8 cellular contexts compared by ENCODE assay signal in the genomic region with DNA sequence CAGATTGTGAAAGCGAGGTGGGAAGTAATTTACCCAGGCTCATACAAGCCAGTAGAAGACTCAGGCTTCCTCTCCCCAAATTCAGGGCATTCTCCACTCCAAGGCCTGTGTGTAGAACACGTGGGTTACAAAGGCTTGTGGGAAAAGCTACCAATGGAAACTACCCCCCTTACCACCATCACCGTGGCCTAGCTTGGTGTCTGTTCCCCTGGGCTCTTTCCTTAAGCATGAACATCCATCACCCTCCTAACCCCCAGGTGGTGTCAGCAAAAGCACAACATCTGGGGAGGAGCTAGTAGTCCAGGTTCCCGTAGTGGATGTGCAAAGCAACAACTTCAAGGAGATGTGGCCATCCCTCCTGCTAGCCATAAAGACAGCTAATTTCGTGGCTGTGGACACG. TPM values are rescaled to one million over a fixed set of nuclear protein-coding genes. Genes with fewer than 3 reads are reported as not detected.
DNase-seq lines count a peak whose midpoint lies in the region; ATAC-seq and TF ChIP-seq lines count a peak whose summit lies in the region.

No MANE protein-coding gene starts in this region.

- WGBS in right lobe of liver (ENCODE audit: insufficient coverage, low coverage, low lambda C conversion rate, missing lambda C conversion rate) = 29% methylated on average over 4 of the region's 6 CpGs
- WGBS in thyroid gland, 2 donors = 29 to 33% methylated on average over 6 of the region's 6 CpGs

- H3K4me3 ChIP-seq in LNCaP clone FGC (ENCODE audit: low read depth, low read length) = peak overlapping the region; percentile 87
- H3K4me3 ChIP-seq in ascending aorta = peak overlapping the region; percentile 84 to 87
- peak overlapping the region; percentile 71 to 94 (median 82) for H3K4me3 ChIP-seq in right lobe of liver
- peak overlapping the region; percentile 63 to 78 (median 74) for H3K4me3 ChIP-seq in thyroid gland (replicated peaks in 1 of 3)

- peaks cover 11 to 19% of the 10 kb centered on the region in 2 donors for H3K4me1 ChIP-seq in ascending aorta
- H3K4me1 ChIP-seq in right lobe of liver = peaks cover 0 to 18% (median 7%) of the 10 kb centered on the region in 4 donors
- H3K4me1 ChIP-seq in thyroid gland = peaks cover 18 to 23% of the 10 kb centered on the region in 2 donors

- ATAC-seq in right lobe of liver (no peak), HG03354 (IDR thresholded peaks at IDR 0.05; ENCODE audit: poor library complexity, severe bottlenecking, unreplicated experiment) (no peak), HG03045 (IDR thresholded peaks at IDR 0.05; ENCODE audit: unreplicated experiment) (no peak)

- peaks cover 34% of the 10 kb centered on the region in 2 donors for H3K36me3 ChIP-seq in ascending aorta
- H3K36me3 ChIP-seq in right lobe of liver = peaks cover 0 to 37% (median 15%) of the 10 kb centered on the region in 4 donors
- peaks cover 24 to 28% of the 10 kb centered on the region in 2 donors for H3K36me3 ChIP-seq in thyroid gland

- no peaks in the 10 kb centered on the region for H3K27me3 ChIP-seq in ascending aorta
- H3K27me3 ChIP-seq in right lobe of liver = no peaks in the 10 kb centered on the region
- no peaks in the 10 kb centered on the region for H3K27me3 ChIP-seq in thyroid gland

- H3K27ac ChIP-seq in ascending aorta = peak overlapping the region; percentile 98
- peak overlapping the region; percentile 86 to 93 (median 89) for H3K27ac ChIP-seq in right lobe of liver
- peak overlapping the region in 2 of 3 donors; percentile 93 to 94 for H3K27ac ChIP-seq in thyroid gland

- no peak for TF ChIP-seq CTCF in LNCaP clone FGC (IDR thresholded peaks at IDR 0.05; ENCODE audit: control insufficient read depth, extremely low read depth, insufficient read depth)
- no peak for TF ChIP-seq CTCF in ascending aorta (IDR thresholded peaks at IDR 0.05)
- no peak for TF ChIP-seq CTCF in right lobe of liver (IDR thresholded peaks at IDR 0.05)
- TF ChIP-seq CTCF in thyroid gland (IDR thresholded peaks at IDR 0.05) = no peak

- intact Hi-C loops in ascending aorta (cut with DNase I) (loop anchor here (1.0 to 5.0 kb wide), 4 partner anchors 38 to 346 kb away; a partner anchor contains a TSS), right lobe of liver (cut with DNase I) (no loop called here), thyroid gland (cut with DNase I) (no loop called here)

- TF ChIP-seq POLR2A in right lobe of liver (IDR thresholded peaks at IDR 0.05) (no peak), thyroid gland (IDR thresholded peaks at IDR 0.05) (no peak)

- H3K9me3 ChIP-seq in ascending aorta = no peaks in the 10 kb centered on the region
- H3K9me3 ChIP-seq in right lobe of liver = no peaks in the 10 kb centered on the region
- no peaks in the 10 kb centered on the region for H3K9me3 ChIP-seq in thyroid gland

- DNase-seq in ELR (ENCODE audit: low read depth) (peak; percentile 44), LNCaP clone FGC (ENCODE audit: low read depth) (no peak), ascending aorta (ENCODE audit: low spot score in 2 of 2) (no peak), right lobe of liver (no peak), thyroid gland (no peak), mucosa of gallbladder (ENCODE audit: low spot score) (no peak)

RNA-seq across cellular contexts. Expression of a gene that starts 0.6 kb away (rescaled TPM):
- total RNA-seq in ascending aorta = 1.8 TPM
- 10 to 100 TPM in 2 of 6 experiments, 1 to 10 TPM in 4; 7.2 to 11.9 (median 8.4) TPM for total RNA-seq in right lobe of liver
- 10 to 100 TPM; 23.7 to 45.9 (median 31.7) TPM for total RNA-seq in thyroid gland
- total RNA-seq in mucosa of gallbladder = 30.5 TPM

RNA-seq across cellular contexts. Expression of a gene that starts 0.8 kb away (rescaled TPM):
- total RNA-seq in ascending aorta (6.9 TPM), right lobe of liver (1 to 10 TPM; 3.2 to 7.7 (median 4.4) TPM), thyroid gland (10 to 100 TPM; 15.7 to 19.8 (median 17.8) TPM), mucosa of gallbladder (7.9 TPM)

RNA-seq across cellular contexts. Expression of a gene that starts 14.1 kb away (rescaled TPM):
- total RNA-seq in ascending aorta = not detected
- total RNA-seq in right lobe of liver = under 1 TPM in 2 of 6 experiments, not detected in 4; 0.25 to 0.56 TPM
- total RNA-seq in thyroid gland = 1 to 10 TPM in 2 of 4 donors, under 1 TPM in 2; 0.27 to 3.5 (median 1.1) TPM
- 0.17 TPM for total RNA-seq in mucosa of gallbladder
